7 cellular contexts compared by ENCODE assay signal in the genomic region with DNA sequence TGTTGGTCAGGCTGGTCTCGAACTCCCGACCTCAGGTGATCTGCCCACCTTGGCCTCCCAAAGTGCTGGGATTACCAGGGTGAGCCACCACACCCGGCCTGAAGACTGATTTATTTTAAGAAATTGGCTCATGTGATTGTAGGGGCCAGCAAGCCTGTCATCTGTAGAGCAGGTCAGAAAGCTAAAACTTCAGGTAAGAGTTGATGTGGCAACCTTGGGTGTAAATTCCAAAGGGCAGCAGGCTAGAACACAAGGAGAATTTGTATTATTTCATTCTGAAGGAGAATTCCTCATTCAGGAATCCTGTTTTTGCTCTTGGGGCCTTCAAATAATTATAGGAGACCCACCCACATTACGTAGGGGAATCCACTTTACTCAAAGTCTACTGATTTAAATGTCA.
"Had no signal": no experiment of that assay in that cellular context is flagged by ENCODE, and none has a peak within 500 bp of the region (broad histone marks: within the 10 kb centered on the region; RNA-seq: fewer than 3 reads in every experiment).

No MANE protein-coding gene starts in this region.

- DNase-seq: GM23248, GOT3, H7, HFFc6, KBM-7 had no signal

- H3K4me1 ChIP-seq: HAP-1 had no signal

- H3K27ac ChIP-seq: GM23248 had no signal

- H3K36me3 ChIP-seq: HAP-1 had no signal

- H2AFZ ChIP-seq: GM23248 had no signal

- H3K4me3 ChIP-seq: GM23248, HAP-1 had no signal

- ATAC-seq: HCT116 had no signal

- H3K9me3 ChIP-seq: HAP-1 had no signal

- H3K9ac ChIP-seq: GM23248 had no signal
